In genomic region chr2:18830962-18831361, GRCh38 we compare ENCODE assay signal across 1 cellular context.
TF ChIP-seq lines count a peak whose summit lies in the region.

No MANE protein-coding gene starts in this region.

TF ChIP-seq in IMR-90, 13 proteins besides CTCF, POLR2A, EP300 and RAD21 (continued from another document):
- no peak for TF ChIP-seq RFX5 (IDR thresholded peaks at IDR 0.05; ENCODE audit: low read depth, low read length)
